Comparison of ENCODE assay signal across 35 cellular contexts in genomic region chr6:69362209-69362608, GRCh38.
"Had no signal": no experiment of that assay in that cellular context is flagged by ENCODE, and none has a peak within 500 bp of the region (broad histone marks: within the 10 kb centered on the region; RNA-seq: fewer than 3 reads in every experiment).

No MANE protein-coding gene starts in this region.

- H3K36me3 ChIP-seq: MG63 had no signal

- DNase-seq: Karpas-422, Kasumi-1, KG1, MG63, MM.1S, MV-4-11, NCI-H1048, NCI-H1092, NCI-H1092 treated with DMSO at 0.1 percent for 48 hours, NCI-H1105, NCI-H1105 treated with DMSO at 0.1 percent for 48 hours, NCI-H1417, NCI-H1417 treated with DMSO at 0.1 percent for 48 hours, NCI-H1436, NCI-H1436 treated with DMSO at 0.1 percent for 48 hours, NCI-H146, NCI-H1694, NCI-H1694 treated with DMSO at 0.1 percent for 48 hours, NCI-H187, NCI-H187 treated with DMSO at 0.1 percent for 48 hours, NCI-H1930, NCI-H2029, NCI-H2029 treated with DMSO at 0.1 percent for 48 hours, NCI-H2081, NCI-H2081 treated with DMSO at 0.1 percent for 48 hours, NCI-H2107, NCI-H2171, NCI-H2171 treated with DMSO at 0.1 percent for 48 hours, NCI-H2227 treated with DMSO at 0.1 percent for 48 hours, NCI-H226, NCI-H345, NCI-H446, NCI-H446 treated with DMSO at 0.1 percent for 48 hours, NCI-H510A had no signal

- H3K4me3 ChIP-seq: MG63 had no signal

- H3K9me3 ChIP-seq: MG63 had no signal

- H3K27ac ChIP-seq: KMS-11 had no signal

- H3K27me3 ChIP-seq: MG63 had no signal
